Comparison of ENCODE assay signal across 8 cellular contexts in the genomic region with DNA sequence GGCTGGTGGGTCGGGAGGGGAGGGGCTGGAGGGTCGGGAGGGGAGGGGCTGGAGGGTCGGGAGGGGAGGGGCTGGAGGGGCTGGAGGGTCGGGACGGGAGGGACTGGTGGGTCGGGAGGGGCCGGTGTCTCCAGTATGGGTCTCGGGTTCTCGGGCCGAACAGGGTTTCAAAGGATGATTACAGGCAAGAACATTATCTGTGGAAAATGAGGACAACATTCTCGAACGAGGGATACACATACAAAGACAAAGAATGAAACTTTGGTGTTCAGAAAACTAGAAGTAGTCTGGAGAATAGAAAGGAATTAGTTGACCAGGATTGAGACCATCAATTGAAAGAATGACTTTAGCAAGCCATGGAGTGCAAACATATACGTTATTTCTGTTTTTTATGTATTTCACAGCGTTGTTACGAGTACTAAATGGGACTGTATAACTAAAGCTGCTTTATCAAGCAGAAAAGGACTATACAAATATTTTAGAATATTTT. TPM values are rescaled to one million over a fixed set of nuclear protein-coding genes. Genes with fewer than 3 reads are reported as not detected.
A peak's percentile ranks its signal among the peaks of the same experiment; 100 is the strongest.
DNase-seq lines count a peak whose midpoint lies in the region; ATAC-seq and TF ChIP-seq lines count a peak whose summit lies in the region.

No MANE protein-coding gene starts in this region.

- H3K27me3 Mint-ChIP-seq in mesothelial cell of epicardium (ENCODE audit: low read depth) = no peaks in the 10 kb centered on the region

- H3K27ac Mint-ChIP-seq in mesothelial cell of epicardium = peak overlapping the region; percentile 87

- H3K9me3 ChIP-seq in cardiac muscle cell (ENCODE audit: low read depth) = no peaks in the 10 kb centered on the region

- peaks cover 14% of the 10 kb centered on the region for H3K4me1 Mint-ChIP-seq in mesothelial cell of epicardium

- H3K27me3 ChIP-seq in cardiac muscle cell (no peaks in the 10 kb centered on the region), brain microvascular endothelial cell (replicated peaks) (no peaks in the 10 kb centered on the region)

- TF ChIP-seq CTCF in cardiac muscle cell (IDR thresholded peaks at IDR 0.05; ENCODE audit: low read depth, low read length) = no peak
- TF ChIP-seq CTCF in brain microvascular endothelial cell (IDR thresholded peaks at IDR 0.05; ENCODE audit: low read depth, low read length, missing control alignments) = no peak
- no peak for TF ChIP-seq CTCF in mesothelial cell of epicardium (IDR thresholded peaks at IDR 0.05; ENCODE audit: unreplicated experiment)

- DNase-seq in cardiac muscle cell (ENCODE audit: low read depth in 1 of 2, low spot score in 1 of 2) (no peak), left ventricle myocardium superior (no peak), brain microvascular endothelial cell (no peak), mesothelial cell of epicardium (ENCODE audit: low spot score in 2 of 2, unreplicated experiment in 2 of 2) (no peak), glomerular visceral epithelial cell (ENCODE audit: extremely low spot score) (no peak)
- DNase-seq in activated CD4-positive, alpha-beta T cell treated with anti-CD3 and anti-CD28 coated beads, Interleukin-2, amount 50 U/mL, for 4 hours = no peak

- H3K27ac ChIP-seq in cardiac muscle cell = no peak overlapping the region
- peak overlapping the region; percentile 3 for H3K27ac ChIP-seq in brain microvascular endothelial cell
- H3K27ac ChIP-seq in urinary bladder (ENCODE audit: low read depth) = peak overlapping the region; percentile 62

- intact Hi-C loops in left ventricle myocardium superior (cut with micrococcal nuclease) = no loop called here

- H3K4me1 ChIP-seq in cardiac muscle cell (ENCODE audit: low read depth) = no peaks in the 10 kb centered on the region
- no peaks in the 10 kb centered on the region for H3K4me1 ChIP-seq in urinary bladder (ENCODE audit: insufficient read depth)

- H3K4me3 ChIP-seq in cardiac muscle cell = peak overlapping the region; percentile 79
- H3K4me3 ChIP-seq in brain microvascular endothelial cell (ENCODE audit: low read depth, low read length) = peak overlapping the region; percentile 95
- H3K4me3 ChIP-seq in urinary bladder (ENCODE audit: low read depth, low read length) = peak overlapping the region; percentile 84

- ATAC-seq in left ventricle myocardium superior = no peak
- ATAC-seq in GM18873 (IDR thresholded peaks at IDR 0.05; ENCODE audit: low FRiP score, unreplicated experiment) = no peak

- H3K36me3 ChIP-seq in cardiac muscle cell = no peaks in the 10 kb centered on the region
- no peaks in the 10 kb centered on the region for H3K36me3 ChIP-seq in brain microvascular endothelial cell (replicated peaks)
- H3K36me3 ChIP-seq in urinary bladder (ENCODE audit: insufficient read depth) = no peaks in the 10 kb centered on the region

- H3K9me3 Mint-ChIP-seq in mesothelial cell of epicardium = no peaks in the 10 kb centered on the region

- in situ Hi-C loops in brain microvascular endothelial cell (cut with HindIII; ENCODE audit: low pct_ligation_motif_present, low sequenced_read_pairs) = no loop called here

- 5% methylated on average over 15 of the region's 15 CpGs for WGBS in urinary bladder

- H3K36me3 Mint-ChIP-seq in mesothelial cell of epicardium = no peaks in the 10 kb centered on the region

- peak overlapping the region; percentile 96 for H3K4me3 Mint-ChIP-seq in mesothelial cell of epicardium

RNA-seq across cellular contexts. Expression of gene ZCCHC10, which starts 0.4 kb away (rescaled TPM):
- total RNA-seq in cardiac muscle cell (7.8 and 14.8 TPM in 2 replicates), left ventricle myocardium superior (16.7 TPM), mesothelial cell of epicardium (18.2 to 19.5 TPM (median 18.7 TPM) in 3 replicates), urinary bladder (24.1 TPM)
- polyA plus RNA-seq in cardiac muscle cell (34.8 and 37.9 TPM in 2 replicates), urinary bladder (19.8 TPM)

RNA-seq across cellular contexts. Expression of gene HSPA4, which starts 25.1 kb away (rescaled TPM):
- total RNA-seq in cardiac muscle cell (79.7 and 84.7 TPM in 2 replicates), left ventricle myocardium superior (74.3 TPM), mesothelial cell of epicardium (109 to 111 TPM (median 111 TPM) in 3 replicates), urinary bladder (79.2 TPM)
- polyA plus RNA-seq in cardiac muscle cell (57.1 and 75.1 TPM in 2 replicates), urinary bladder (32.4 TPM)
